8 cellular contexts compared by ENCODE assay signal in the genomic region with DNA sequence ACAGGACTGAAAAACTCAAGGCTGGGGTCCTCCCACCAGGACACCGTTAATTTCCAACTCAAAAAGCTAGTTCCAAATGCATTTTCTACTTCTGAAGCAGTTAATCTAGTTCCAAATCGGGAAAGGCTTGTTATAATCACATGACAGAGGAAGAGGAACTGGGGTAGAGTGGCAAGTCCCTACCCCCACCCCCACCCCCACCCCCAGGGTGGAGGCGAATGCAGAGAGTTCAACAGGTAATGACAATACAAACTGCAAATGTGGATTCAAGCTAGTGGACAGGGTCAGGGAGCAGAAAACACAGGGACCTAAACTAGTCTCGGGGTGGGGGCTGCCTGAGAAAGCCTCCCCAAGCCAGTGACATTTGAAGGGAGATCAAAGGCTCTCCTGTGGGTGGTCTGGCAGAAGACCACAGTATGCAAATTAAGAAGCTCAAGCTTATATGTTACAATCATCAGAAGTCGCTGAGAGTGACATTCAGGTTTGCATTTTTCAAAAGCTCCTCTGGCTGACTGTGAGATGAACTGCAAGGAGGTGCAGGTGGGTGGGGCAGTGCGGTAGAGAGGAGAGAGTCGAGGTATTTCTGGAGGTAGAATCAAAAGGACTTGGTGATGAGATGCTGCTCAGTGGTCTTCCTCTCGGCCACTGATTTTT. TPM values are rescaled to one million over a fixed set of nuclear protein-coding genes. Genes with fewer than 3 reads are reported as not detected.
A peak's percentile ranks its signal among the peaks of the same experiment; 100 is the strongest.
DNase-seq lines count a peak whose midpoint lies in the region; ATAC-seq and TF ChIP-seq lines count a peak whose summit lies in the region.

No MANE protein-coding gene starts in this region.

- intact Hi-C loops in right lobe of liver (cut with DNase I): no loop called here

- DNase-seq in AML-193 (lab: John Stamatoyannopoulos, UW): peak; percentile 26 to 41
- DNase-seq in activated CD4-positive, alpha-beta T cell treated with anti-CD3 and anti-CD28 coated beads for 4 hours: peak; percentile 29 to 35
- no peak for DNase-seq in right lobe of liver
- DNase-seq in coronary artery (ENCODE audit: low spot score): no peak
- DNase-seq in hepatic stellate cell (ENCODE audit: low spot score): no peak
- no peak for DNase-seq in right atrium auricular region (ENCODE audit: low spot score)

- H3K4me1 ChIP-seq in right lobe of liver: peaks cover 0 to 29% (median 4%) of the 10 kb centered on the region in 4 donors
- peaks cover 0 to 53% of the 10 kb centered on the region in 2 donors for H3K4me1 ChIP-seq in right atrium auricular region

- H3K4me3 ChIP-seq in right lobe of liver (no peak overlapping the region), coronary artery (no peak overlapping the region), right atrium auricular region (no peak overlapping the region)

- 33% methylated on average over 8 of the region's 8 CpGs for WGBS in right lobe of liver (ENCODE audit: insufficient coverage, low coverage, low lambda C conversion rate, missing lambda C conversion rate)

- peak; percentile 51 for ATAC-seq in HG03108 (IDR thresholded peaks at IDR 0.05; ENCODE audit: unreplicated experiment)
- peak; percentile 20 to 51 (median 47) for ATAC-seq in right lobe of liver

- in situ Hi-C loops in GM18951 (cut with MboI; ENCODE audit: low sequenced_read_pairs, unreplicated experiment): no loop called here

- H3K36me3 ChIP-seq in right lobe of liver (no peaks in the 10 kb centered on the region), right atrium auricular region (no peaks in the 10 kb centered on the region)

- TF ChIP-seq POLR2A in GM18951 (IDR thresholded peaks at IDR 0.05; ENCODE audit: extremely low read depth, insufficient read depth, insufficient read length) (peak; percentile 48), right lobe of liver (IDR thresholded peaks at IDR 0.05) (no peak)

- no peak overlapping the region for H3K27ac ChIP-seq in right lobe of liver
- H3K27ac ChIP-seq in coronary artery: no peak overlapping the region
- no peak overlapping the region for H3K27ac ChIP-seq in right atrium auricular region

- H3K27me3 ChIP-seq in right lobe of liver (no peaks in the 10 kb centered on the region), right atrium auricular region (no peaks in the 10 kb centered on the region)

- H3K9me3 ChIP-seq in right lobe of liver (no peaks in the 10 kb centered on the region), right atrium auricular region (no peaks in the 10 kb centered on the region)

- TF ChIP-seq CTCF in right lobe of liver (IDR thresholded peaks at IDR 0.05) (no peak), coronary artery (IDR thresholded peaks at IDR 0.05) (no peak), right atrium auricular region (IDR thresholded peaks at IDR 0.05) (no peak)

RNA-seq across cellular contexts. Expression of a gene that starts 56.4 kb away (rescaled TPM):
- total RNA-seq in right lobe of liver (10 to 100 TPM in 2 of 6 experiments, 1 to 10 TPM in 4; 3.8 to 13.4 (median 7.3) TPM), right atrium auricular region (10 to 100 TPM in 1 of 2 donors, 1 to 10 TPM in 1; 8.8 to 10.2 TPM)

RNA-seq across cellular contexts. Expression of a gene that starts 59.8 kb away (rescaled TPM):
- total RNA-seq in right lobe of liver (10 to 100 TPM; 42.4 to 70.5 (median 53.8) TPM), right atrium auricular region (100 to 1,000 TPM in 1 of 2 donors, 10 to 100 TPM in 1; 80.8 to 112 TPM)

Comparison
In these comparisons a context has a peak if more than half of its experiments do, and no peak if none do; other contexts are left out.
1. DNase-seq: peak in AML-193 (2 of 2) and activated CD4-positive, alpha-beta T cell treated with anti-CD3 and anti-CD28 coated beads for 4 hours (2 of 2); none in right lobe of liver (0 of 3), coronary artery (single experiment), hepatic stellate cell (single experiment) and right atrium auricular region (single experiment).